25 cellular contexts compared by ENCODE assay signal in the genomic region with DNA sequence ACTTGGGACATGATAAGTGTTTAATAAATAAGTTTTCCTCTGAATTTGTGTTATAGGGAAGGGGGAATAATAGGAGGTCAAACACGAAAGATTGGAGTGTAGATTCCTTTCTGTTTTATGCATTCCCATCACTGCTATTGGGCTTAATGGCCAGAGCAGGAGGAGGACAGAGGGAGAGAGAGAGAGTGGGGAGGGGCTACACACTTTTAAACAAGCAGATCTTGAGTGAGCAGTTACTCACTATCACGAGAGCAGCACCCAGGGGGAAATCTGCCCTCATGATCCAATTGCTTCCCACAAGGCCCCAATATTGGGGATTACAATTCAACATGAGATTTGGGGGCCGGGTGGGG.
"Had no signal": no experiment of that assay in that cellular context is flagged by ENCODE, and none has a peak within 500 bp of the region (broad histone marks: within the 10 kb centered on the region; RNA-seq: fewer than 3 reads in every experiment).

No MANE protein-coding gene starts in this region.

- H3K27ac ChIP-seq: colonic mucosa, esophagus muscularis mucosa, foreskin keratinocyte, gastroesophageal sphincter, heart left ventricle, hepatocyte, neural progenitor cell, parathyroid adenoma, right lobe of liver, suprapubic skin, transverse colon, upper lobe of right lung, uterus had no signal

- H3K9me3 Mint-ChIP-seq: dendritic cell treated with granulocyte-macrophage colony-stimulating factor and Interleukin-4, amounts not matched to agents 40 ng/mL and 50 ng/mL, for 4 days; nephron; neural progenitor cell; stimulated activated naive B cell treated with anti-CD40 and anti-IgM and Interleukin-4, amounts not matched to agents 10 μg/mL and 1 μg/mL and 100 μg/mL, for 72 hours; stimulated activated naive CD8-positive, alpha-beta T cell treated with anti-CD3 and anti-CD28 coated beads, Interleukin-15, Interleukin-2, amounts not matched to agents 100 ng/mL and 50 ng/mL, for 24 hours had no signal

- H3K27me3 ChIP-seq: colonic mucosa, esophagus muscularis mucosa, foreskin keratinocyte, gastroesophageal sphincter, neural progenitor cell, right lobe of liver, suprapubic skin, transverse colon, upper lobe of right lung, uterus had no signal

- H3K36me3 ChIP-seq: colonic mucosa, esophagus muscularis mucosa, gastroesophageal sphincter, heart left ventricle, neural progenitor cell, right lobe of liver, suprapubic skin, transverse colon, upper lobe of right lung, uterus had no signal

- H3K27me3 Mint-ChIP-seq: dendritic cell treated with granulocyte-macrophage colony-stimulating factor and Interleukin-4, amounts not matched to agents 40 ng/mL and 50 ng/mL, for 4 days; stimulated activated naive CD8-positive, alpha-beta T cell treated with anti-CD3 and anti-CD28 coated beads, Interleukin-15, Interleukin-2, amounts not matched to agents 100 ng/mL and 50 ng/mL, for 24 hours had no signal

- H3K36me3 Mint-ChIP-seq: naive thymus-derived CD4-positive, alpha-beta T cell; neural progenitor cell; stimulated activated naive B cell treated with anti-CD40 and anti-IgM and Interleukin-4, amounts not matched to agents 10 μg/mL and 1 μg/mL and 100 μg/mL, for 72 hours had no signal

- DNase-seq: colonic mucosa; effector CD8-positive, alpha-beta T cell; foreskin keratinocyte; heart left ventricle; mesenchymal stem cell; midbrain; naive thymus-derived CD4-positive, alpha-beta T cell; right lobe of liver; small intestine; stimulated activated CD4-positive, alpha-beta T cell treated with anti-CD3 and anti-CD28 coated beads, Interleukin-15, amount 100 ng/mL, for 24 hours; stimulated activated CD4-positive, alpha-beta T cell treated with anti-CD3 and anti-CD28 coated beads, Interleukin-2, amount 100 ng/mL, for 48 hours; stimulated activated naive B cell treated with anti-CD40 and anti-IgM and Interleukin-4, amounts not matched to agents 10 μg/mL and 1 μg/mL and 100 μg/mL, for 72 hours; transverse colon; upper lobe of right lung; uterus had no signal

- H3K9me3 ChIP-seq: colonic mucosa, esophagus muscularis mucosa, gastroesophageal sphincter, heart left ventricle, right lobe of liver, suprapubic skin, transverse colon, upper lobe of right lung, uterus had no signal

- H3K4me3 ChIP-seq: colonic mucosa, esophagus muscularis mucosa, gastroesophageal sphincter, heart left ventricle, hepatocyte, neural progenitor cell, right lobe of liver, suprapubic skin, transverse colon, upper lobe of right lung, uterus had no signal

- H3K4me3 Mint-ChIP-seq: dendritic cell treated with granulocyte-macrophage colony-stimulating factor and Interleukin-4, amounts not matched to agents 40 ng/mL and 50 ng/mL, for 4 days; naive thymus-derived CD4-positive, alpha-beta T cell; nephron; neural progenitor cell; stimulated activated naive B cell treated with anti-CD40 and anti-IgM and Interleukin-4, amounts not matched to agents 10 μg/mL and 1 μg/mL and 100 μg/mL, for 72 hours; stimulated activated naive CD8-positive, alpha-beta T cell treated with anti-CD3 and anti-CD28 coated beads, Interleukin-15, Interleukin-2, amounts not matched to agents 100 ng/mL and 50 ng/mL, for 24 hours had no signal

- ATAC-seq: foreskin keratinocyte; gastroesophageal sphincter; heart left ventricle; naive thymus-derived CD4-positive, alpha-beta T cell; right lobe of liver; stimulated activated naive B cell treated with anti-CD40 and anti-IgM and Interleukin-4, amounts not matched to agents 10 μg/mL and 1 μg/mL and 100 μg/mL, for 72 hours; upper lobe of right lung had no signal

- H3K4me1 Mint-ChIP-seq: stimulated activated naive B cell treated with anti-CD40 and anti-IgM and Interleukin-4, amounts not matched to agents 10 μg/mL and 1 μg/mL and 100 μg/mL, for 72 hours had no signal

- H3K4me1 ChIP-seq: colonic mucosa, foreskin keratinocyte, gastroesophageal sphincter, heart left ventricle, parathyroid adenoma, right lobe of liver, suprapubic skin, upper lobe of right lung, uterus had no signal

- H3K27ac Mint-ChIP-seq: dendritic cell treated with granulocyte-macrophage colony-stimulating factor and Interleukin-4, amounts not matched to agents 40 ng/mL and 50 ng/mL, for 4 days; naive thymus-derived CD4-positive, alpha-beta T cell; nephron; neural progenitor cell; progenitor cell of endocrine pancreas; stimulated activated naive B cell treated with anti-CD40 and anti-IgM and Interleukin-4, amounts not matched to agents 10 μg/mL and 1 μg/mL and 100 μg/mL, for 72 hours; stimulated activated naive CD8-positive, alpha-beta T cell treated with anti-CD3 and anti-CD28 coated beads, Interleukin-15, Interleukin-2, amounts not matched to agents 100 ng/mL and 50 ng/mL, for 24 hours had no signal

- H3K9ac ChIP-seq: neural progenitor cell, parathyroid adenoma had no signal
